ENCODE assay signal across 8 cellular contexts in genomic region chr3:13495921-13496723, GRCh38. TPM values are rescaled to one million over a fixed set of nuclear protein-coding genes. Genes with fewer than 3 reads are reported as not detected.
DNase-seq lines count a peak whose midpoint lies in the region; ATAC-seq, FAIRE-seq and TF ChIP-seq lines count a peak whose summit lies in the region.

No MANE protein-coding gene starts in this region.

- in situ Hi-C loops in HepG2 (cut with HindIII; ENCODE audit: extremely low pct_ligation_motif_present, low pct_unique_long_range_greater_than_20kb): loop anchor here (5.0 kb wide), 1 partner anchor 151 kb away; no protein-coding TSS in a partner anchor

- TF ChIP-seq CTCF in GM12875 (IDR thresholded peaks at IDR 0.05; ENCODE audit: borderline replicate concordance, insufficient read depth, low read depth, low read length) (peak; percentile 81), choroid plexus epithelial cell (conservative IDR thresholded peaks at IDR 0.05; ENCODE audit: low read depth, low read length) (peak; percentile 99), HepG2 (CRISPR knock-in tag; IDR thresholded peaks at IDR 0.05) (peak; percentile 92)

- H3K9ac ChIP-seq in HepG2 (ENCODE audit: insufficient read depth, low read depth, low read length): no peak overlapping the region

- H3K4me2 ChIP-seq in HepG2 (ENCODE audit: low read depth, low read length): no peak overlapping the region

- TF ChIP-seq RAD21 in HepG2 (CRISPR knock-in tag; IDR thresholded peaks at IDR 0.05): peak; percentile 75

- no peaks in the 10 kb centered on the region for H3K79me2 ChIP-seq in HepG2 (ENCODE audit: insufficient read depth, low read length)

- no peak overlapping the region for H2AFZ ChIP-seq in HepG2 (ENCODE audit: low read length)

- intact Hi-C loops in HepG2 (cut with micrococcal nuclease; ENCODE audit: unreplicated experiment): loop anchor here (1.0 kb wide), 1 partner anchor 154 kb away; no protein-coding TSS in a partner anchor

- POLR2A ChIA-PET in HepG2 (lab: Yijun Ruan, JAX): interaction anchor here (1.0 kb wide), 1 partner anchor 152 kb away, joined by 3 read pairs; no protein-coding TSS in a partner anchor

- peaks cover 7% of the 10 kb centered on the region; the same call in 1 of the 2 replicates for H3K4me1 ChIP-seq in HepG2 (ENCODE audit: insufficient read depth, low read length)

- peaks cover 3 to 10% of the 10 kb centered on the region in 2 experiments; a peak in 4 of 5 replicates for H3K36me3 ChIP-seq in HepG2 (replicated peaks in 1 of 2; ENCODE audit: control insufficient read depth in 1 of 2, insufficient read depth in 2 of 2, low read length in 2 of 2)

- TF ChIP-seq POLR2A in HepG2 (IDR thresholded peaks at IDR 0.05; ENCODE audit: insufficient read depth in 1 of 2, low read depth in 2 of 2, low read length in 2 of 2): no peak

- no peaks in the 10 kb centered on the region; the same call in 1 of the 2 replicates for H4K20me1 ChIP-seq in HepG2 (ENCODE audit: insufficient read depth, low read length)

- H3K9me3 ChIP-seq in HepG2 (ENCODE audit: low read length): no peaks in the 10 kb centered on the region

- CTCF ChIA-PET in HepG2 (lab: Yijun Ruan, JAX; ENCODE audit: low intra/inter-chr PET ratio, low total read pairs): interaction anchor here (1.7 to 7.5 kb wide), 2 partner anchors 35 to 153 kb away, joined by 5 to 96 read pairs; no protein-coding TSS in a partner anchor

- 43% methylated on average over 6 of the region's 12 CpGs for WGBS in HepG2 (ENCODE audit: low lambda C conversion rate)

- H3K4me3 ChIP-seq in GM12875 (ENCODE audit: low read depth, low read length) (no peak overlapping the region), choroid plexus epithelial cell (ENCODE audit: low read depth, low read length) (no peak overlapping the region), HepG2 (replicated peaks in 1 of 3; ENCODE audit: insufficient read depth in 1 of 3, low read depth in 2 of 3, low read length in 3 of 3) (no peak overlapping the region)

- DNase-seq in NCI-H226 (peak; percentile 77), choroid plexus epithelial cell (ENCODE audit: low read depth) (peak; percentile 91), HepG2 (ENCODE audit: low spot score) (peak; percentile 49), cortex of kidney (lab: John Stamatoyannopoulos, UW) (no peak)
- peak; percentile 82 for DNase-seq in activated CD4-positive, alpha-beta T cell treated with anti-CD3 and anti-CD28 coated beads for 48 hours
- peak; percentile 51 to 60 for DNase-seq in stimulated activated CD4-positive, alpha-beta T cell treated with anti-CD3 and anti-CD28 coated beads, Interleukin-4, amount 100 ng/mL, for 48 hours (ENCODE audit: low read depth in 2 of 2)

- no TSS peak for BruUV-seq in HepG2 (replicated peaks; lab: Mats Ljungman, UMichigan)

- H3K27ac ChIP-seq in HepG2 (ENCODE audit: extremely low read length, insufficient read depth, low read length): no peak overlapping the region

- ATAC-seq in HG02885 (IDR thresholded peaks at IDR 0.05; ENCODE audit: poor library complexity, unreplicated experiment) (peak; percentile 84), HepG2 (peak; percentile 78)

- H3K27me3 ChIP-seq in HepG2 (ENCODE audit: control insufficient read depth in 1 of 2, insufficient read depth in 2 of 2, low read length in 2 of 2): no peaks in the 10 kb centered on the region

- FAIRE-seq in HepG2 (lab: Jason Lieb, UNC): peak; percentile 77

- TF ChIP-seq EP300 in HepG2 (IDR thresholded peaks at IDR 0.05; ENCODE audit: low read depth in 2 of 2, low read length in 2 of 2) (no peak), HepG2 (CRISPR knock-in tag; IDR thresholded peaks at IDR 0.05; ENCODE audit: borderline replicate concordance) (no peak)

TF ChIP-seq in HepG2, 621 proteins besides CTCF, POLR2A, EP300 and RAD21 (continues in another document):
- TF ChIP-seq RFXANK (CRISPR knock-in tag; IDR thresholded peaks at IDR 0.05) (no peak), ZNF230 (CRISPR knock-in tag; IDR thresholded peaks at IDR 0.05) (no peak), XRCC5 (optimal IDR thresholded peaks at IDR 0.05; ENCODE audit: low read length) (peak; percentile 80), SP1 (IDR thresholded peaks at IDR 0.05) (no peak), SP1 (CRISPR knock-in tag; IDR thresholded peaks at IDR 0.05) (no peak), ZNF776 (CRISPR knock-in tag; IDR thresholded peaks at IDR 0.05) (no peak), FOXA1 (IDR thresholded peaks at IDR 0.05) (no peak), FOXA1 (CRISPR knock-in tag; IDR thresholded peaks at IDR 0.05) (peak; percentile 49; the same call in 1 of the 2 replicates), PRDM10 (CRISPR knock-in tag; IDR thresholded peaks at IDR 0.05; ENCODE audit: low read depth) (0 out of 2 replicates have a peak, but pooled peaks have one; percentile 33)

RNA-seq across cellular contexts. Expression of gene HDAC11, which starts 16.0 kb away (rescaled TPM):
- 10.5 and 13.7 TPM in 2 replicates for total RNA-seq in HepG2 (2016; rRNA removed; fragmentation: Illumina TruSeq; extraction: Trizol)
- 4.0 and 4.5 TPM in 2 replicates for total RNA-seq in HepG2 (2016; cell fraction: cytosol; rRNA removed; fragmentation: Illumina TruSeq; extraction: Trizol; ENCODE audit: low read depth)
- 8.3 and 12.0 TPM in 2 replicates for total RNA-seq in HepG2 (2016; cell fraction: insoluble cytoplasmic fraction; rRNA removed; fragmentation: Illumina TruSeq; extraction: Trizol)
- 8.1 and 8.4 TPM in 2 replicates for total RNA-seq in HepG2 (2016; cell fraction: membrane; rRNA removed; fragmentation: Illumina TruSeq; extraction: Trizol)
- 5.7 and 8.2 TPM in 2 replicates for total RNA-seq in HepG2 (2016; cell fraction: nucleus; rRNA removed; fragmentation: Illumina TruSeq; extraction: Trizol)
- 33.1 and 49.7 TPM in 2 replicates for polyA plus RNA-seq in HepG2 (2011; rRNA removed)
- 45.0 and 52.1 TPM in 2 replicates for polyA plus RNA-seq in HepG2 (2011; cell fraction: cytosol; rRNA removed)
- 54.1 and 56.2 TPM in 2 replicates for polyA plus RNA-seq in HepG2 (2011; cell fraction: nucleus; rRNA removed)
- polyA plus RNA-seq in HepG2 (2012): 51.6 and 55.6 TPM in 2 replicates
- 4.4 and 6.3 TPM in 2 replicates for polyA plus RNA-seq in HepG2 (2016; cell fraction: cytosol; fragmentation: Illumina TruSeq; extraction: Trizol; ENCODE audit: low read depth)
- polyA plus RNA-seq in HepG2 (2016; cell fraction: insoluble cytoplasmic fraction; fragmentation: Illumina TruSeq; extraction: Trizol; ENCODE audit: low read depth): 9.3 and 10.5 TPM in 2 replicates
- 7.6 and 9.8 TPM in 2 replicates for polyA plus RNA-seq in HepG2 (2016; cell fraction: membrane; fragmentation: Illumina TruSeq; extraction: Trizol; ENCODE audit: low read depth)
- polyA plus RNA-seq in HepG2 (2016; cell fraction: nucleus; fragmentation: Illumina TruSeq; extraction: Trizol; ENCODE audit: insufficient read depth, low read depth): 10.6 and 11.8 TPM in 2 replicates
- polyA minus RNA-seq in HepG2 (2011; rRNA and poly(A)+ RNA removed; ENCODE audit: low replicate concordance): 4.8 and 66.6 TPM in 2 replicates
- 29.4 and 31.1 TPM in 2 replicates for polyA minus RNA-seq in HepG2 (2011; cell fraction: cytosol; rRNA and poly(A)+ RNA removed)
- 21.3 and 22.1 TPM in 2 replicates for polyA minus RNA-seq in HepG2 (2011; cell fraction: nucleus; rRNA and poly(A)+ RNA removed)

RNA-seq across cellular contexts. Expression of gene FBLN2, which starts 52.8 kb away (rescaled TPM):
- not detected in 2 replicates for total RNA-seq in HepG2 (2016; rRNA removed; fragmentation: Illumina TruSeq; extraction: Trizol)
- not detected in 2 replicates for total RNA-seq in HepG2 (2016; cell fraction: cytosol; rRNA removed; fragmentation: Illumina TruSeq; extraction: Trizol; ENCODE audit: low read depth)
- not detected in 2 replicates for total RNA-seq in HepG2 (2016; cell fraction: insoluble cytoplasmic fraction; rRNA removed; fragmentation: Illumina TruSeq; extraction: Trizol)
- not detected in 2 replicates for total RNA-seq in HepG2 (2016; cell fraction: membrane; rRNA removed; fragmentation: Illumina TruSeq; extraction: Trizol)
- total RNA-seq in HepG2 (2016; cell fraction: nucleus; rRNA removed; fragmentation: Illumina TruSeq; extraction: Trizol): not detected in 2 replicates
- polyA plus RNA-seq in HepG2 (2011; rRNA removed): 0.04 TPM in 1 of 2 replicates, not detected in the other
- 0.04 TPM in 2 replicates for polyA plus RNA-seq in HepG2 (2011; cell fraction: cytosol; rRNA removed)
- polyA plus RNA-seq in HepG2 (2011; cell fraction: nucleus; rRNA removed): 0.02 and 0.05 TPM in 2 replicates
- polyA plus RNA-seq in HepG2 (2012): 0.05 and 0.08 TPM in 2 replicates
- polyA plus RNA-seq in HepG2 (2016; cell fraction: cytosol; fragmentation: Illumina TruSeq; extraction: Trizol; ENCODE audit: low read depth): not detected in 2 replicates
- polyA plus RNA-seq in HepG2 (2016; cell fraction: insoluble cytoplasmic fraction; fragmentation: Illumina TruSeq; extraction: Trizol; ENCODE audit: low read depth): not detected in 2 replicates
- polyA plus RNA-seq in HepG2 (2016; cell fraction: membrane; fragmentation: Illumina TruSeq; extraction: Trizol; ENCODE audit: low read depth): not detected in 2 replicates
- not detected in 2 replicates for polyA plus RNA-seq in HepG2 (2016; cell fraction: nucleus; fragmentation: Illumina TruSeq; extraction: Trizol; ENCODE audit: insufficient read depth, low read depth)
- 0.06 and 0.12 TPM in 2 replicates for polyA minus RNA-seq in HepG2 (2011; rRNA and poly(A)+ RNA removed; ENCODE audit: low replicate concordance)
- polyA minus RNA-seq in HepG2 (2011; cell fraction: cytosol; rRNA and poly(A)+ RNA removed): not detected in 2 replicates
- 0.37 TPM in 1 of 2 replicates, not detected in the other for polyA minus RNA-seq in HepG2 (2011; cell fraction: nucleus; rRNA and poly(A)+ RNA removed)
